Comparison of ENCODE assay signal across 17 cellular contexts in genomic region chrX:81390244-81390643, GRCh38.
DNase-seq lines count a peak whose midpoint lies in the region; ATAC-seq and TF ChIP-seq lines count a peak whose summit lies in the region.
"Had no signal": no experiment of that assay in that cellular context is flagged by ENCODE, and none has a peak within 500 bp of the region (broad histone marks: within the 10 kb centered on the region; RNA-seq: fewer than 3 reads in every experiment).

No MANE protein-coding gene starts in this region.

- peak; percentile 2 for DNase-seq in CD1c-positive myeloid dendritic cell (ENCODE audit: extremely low spot score)
- DNase-seq in CD4-positive, alpha-beta T cell, result no peak
- no peak for DNase-seq in AG08395 (ENCODE audit: low spot score)
- DNase-seq in putamen (ENCODE audit: low spot score), result no peak
- DNase-seq in amygdala (lab: John Stamatoyannopoulos, UW), result no peak
- DNase-seq: GOT3, Kasumi-1, NCI-H2081, posterior cingulate gyrus, SIG-M5 had no signal

- no peaks in the 10 kb centered on the region for H3K27me3 ChIP-seq in CD4-positive, alpha-beta T cell (ENCODE audit: control insufficient read depth, insufficient read depth, low read length)
- H3K27me3 ChIP-seq: cardiac muscle cell had no signal

- H3K27me3 Mint-ChIP-seq in CD4-positive, alpha-beta T cell, result no peaks in the 10 kb centered on the region
- H3K27me3 Mint-ChIP-seq: type B pancreatic cell had no signal

- H3K9me3 ChIP-seq in CD4-positive, alpha-beta T cell (ENCODE audit: control insufficient read depth, low read length), result no peaks in the 10 kb centered on the region
- H3K9me3 ChIP-seq: A549 had no signal

- no peaks in the 10 kb centered on the region for H3K9me3 Mint-ChIP-seq in CD4-positive, alpha-beta T cell
- H3K9me3 Mint-ChIP-seq: activated naive CD4-positive, alpha-beta T cell treated with anti-CD3 and anti-CD28 coated beads, Interleukin-2, amount 50 U/mL, for 24 hours had no signal

- CTCF ChIA-PET in CD4-positive, alpha-beta T cell (lab: Charles Lee), result no interaction called here

- POLR2A ChIA-PET in CD4-positive, alpha-beta T cell (lab: Charles Lee), result no interaction called here

- intact Hi-C loops in CD4-positive, alpha-beta T cell (cut with DNase I, micrococcal nuclease), result no loop called here

- H3K36me3 Mint-ChIP-seq in CD4-positive, alpha-beta T cell (ENCODE audit: low read depth), result no peaks in the 10 kb centered on the region
- H3K36me3 Mint-ChIP-seq: activated naive CD4-positive, alpha-beta T cell treated with anti-CD3 and anti-CD28 coated beads, Interleukin-2, amount 50 U/mL, for 24 hours; type B pancreatic cell had no signal

- TF ChIP-seq CTCF in CD4-positive, alpha-beta T cell (IDR thresholded peaks at IDR 0.05), result no peak

- no peak overlapping the region for H3K4me3 Mint-ChIP-seq in CD4-positive, alpha-beta T cell
- H3K4me3 Mint-ChIP-seq: activated naive CD4-positive, alpha-beta T cell treated with anti-CD3 and anti-CD28 coated beads, Interleukin-2, amount 50 U/mL, for 24 hours; type B pancreatic cell had no signal

- no peak overlapping the region for H3K27ac Mint-ChIP-seq in CD4-positive, alpha-beta T cell
- H3K27ac Mint-ChIP-seq: activated naive CD4-positive, alpha-beta T cell treated with anti-CD3 and anti-CD28 coated beads, Interleukin-2, amount 50 U/mL, for 24 hours; type B pancreatic cell had no signal

- no peaks in the 10 kb centered on the region for H3K4me1 Mint-ChIP-seq in CD4-positive, alpha-beta T cell (ENCODE audit: low read depth)
- H3K4me1 Mint-ChIP-seq: activated naive CD4-positive, alpha-beta T cell treated with anti-CD3 and anti-CD28 coated beads, Interleukin-2, amount 50 U/mL, for 24 hours had no signal

- H3K27ac ChIP-seq in CD4-positive, alpha-beta T cell (ENCODE audit: low read depth, low read length), result no peak overlapping the region
- H3K27ac ChIP-seq: A549, cardiac muscle cell had no signal

- ATAC-seq in GM19025 (IDR thresholded peaks at IDR 0.05; ENCODE audit: low read depth, unreplicated experiment) (peak; percentile 53), GM21786 (IDR thresholded peaks at IDR 0.05; ENCODE audit: unreplicated experiment) (peak; percentile 98), HG03342 (IDR thresholded peaks at IDR 0.05; ENCODE audit: unreplicated experiment) (peak; percentile 90)
- no peak for ATAC-seq in CD4-positive, alpha-beta T cell (ENCODE audit: poor library complexity)
- ATAC-seq: A549 had no signal
